20 cellular contexts compared by ENCODE assay signal in the genomic region with DNA sequence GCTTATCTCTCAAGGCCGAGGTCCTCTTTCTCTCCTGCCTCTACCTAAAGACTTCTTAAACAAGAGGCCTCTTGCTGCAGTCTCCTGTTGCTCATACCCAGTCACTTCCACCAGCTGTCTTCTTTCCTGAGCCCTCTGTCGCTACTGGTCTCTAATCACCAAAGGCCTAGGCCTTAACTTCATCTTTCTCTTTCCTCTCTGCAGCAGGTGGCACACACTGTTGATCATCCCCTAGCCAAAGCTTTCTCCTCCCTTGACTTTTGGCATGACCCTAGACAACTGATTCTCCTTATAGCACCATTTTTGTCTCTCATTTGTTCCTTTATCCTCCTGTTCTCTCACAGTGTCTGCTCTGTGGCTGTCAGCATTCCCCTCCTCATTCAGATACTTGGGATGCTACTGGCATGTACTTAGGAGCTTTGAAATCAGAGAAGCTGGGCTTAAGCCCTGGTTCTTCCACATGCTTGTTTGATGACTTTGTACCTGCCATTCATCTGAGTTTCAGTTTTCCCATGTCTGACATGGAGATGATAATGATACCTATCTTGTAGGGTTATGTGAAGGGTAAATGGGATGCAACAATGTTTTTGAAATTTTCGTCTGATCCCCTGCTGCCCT.
"Had no signal": no experiment of that assay in that cellular context is flagged by ENCODE, and none has a peak within 500 bp of the region (broad histone marks: within the 10 kb centered on the region; RNA-seq: fewer than 3 reads in every experiment).

No MANE protein-coding gene starts in this region.

- H3K4me3 ChIP-seq: ascending aorta, gastroesophageal sphincter, heart right ventricle, lower lobe of right lung, right atrium auricular region, testis had no signal

- H3K9me3 ChIP-seq: ascending aorta, gastroesophageal sphincter, heart right ventricle, lower lobe of right lung, right atrium auricular region, testis had no signal

- H3K27ac ChIP-seq: ascending aorta, gastroesophageal sphincter, heart right ventricle, lower lobe of right lung, right atrium auricular region, testis had no signal

- H3K27me3 Mint-ChIP-seq: dendritic cell treated with granulocyte-macrophage colony-stimulating factor and Interleukin-4, amounts not matched to agents 40 ng/mL and 50 ng/mL, for 4 days; effector memory CD8-positive, alpha-beta T cell; naive thymus-derived CD8-positive, alpha-beta T cell; stimulated activated naive CD8-positive, alpha-beta T cell treated with anti-CD3 and anti-CD28 coated beads, Interleukin-15, amount 100 ng/mL, for 72 hours had no signal

- H3K36me3 ChIP-seq: heart right ventricle, right atrium auricular region had no signal

- FAIRE-seq: bronchial epithelial cell, small intestine had no signal

- H3K9me3 Mint-ChIP-seq: activated T-helper 1 cell treated with anti-CD3 and anti-CD28 coated beads, Interleukin-12 subunit alpha, Interleukin-12 subunit beta, Interleukin-2, Interleukin-4 antibody, amounts not matched to agents 30 ng/mL and 10 ng/mL and 1 ng/mL, durations not matched to agents 14 hours and 24 hours and 36 hours; dendritic cell treated with granulocyte-macrophage colony-stimulating factor and Interleukin-4, amounts not matched to agents 40 ng/mL and 50 ng/mL, for 4 days; effector memory CD8-positive, alpha-beta T cell; naive thymus-derived CD8-positive, alpha-beta T cell; stimulated activated naive CD8-positive, alpha-beta T cell treated with anti-CD3 and anti-CD28 coated beads, Interleukin-15, amount 100 ng/mL, for 72 hours had no signal

- H3K27ac Mint-ChIP-seq: activated T-helper 1 cell treated with anti-CD3 and anti-CD28 coated beads, Interleukin-12 subunit alpha, Interleukin-12 subunit beta, Interleukin-2, Interleukin-4 antibody, amounts not matched to agents 30 ng/mL and 10 ng/mL and 1 ng/mL, durations not matched to agents 14 hours and 24 hours and 36 hours; dendritic cell treated with granulocyte-macrophage colony-stimulating factor and Interleukin-4, amounts not matched to agents 40 ng/mL and 50 ng/mL, for 4 days; effector memory CD8-positive, alpha-beta T cell; WTC11 had no signal

- H3K4me3 Mint-ChIP-seq: activated T-helper 1 cell treated with anti-CD3 and anti-CD28 coated beads, Interleukin-12 subunit alpha, Interleukin-12 subunit beta, Interleukin-2, Interleukin-4 antibody, amounts not matched to agents 30 ng/mL and 10 ng/mL and 1 ng/mL, durations not matched to agents 14 hours and 24 hours and 36 hours; dendritic cell treated with granulocyte-macrophage colony-stimulating factor and Interleukin-4, amounts not matched to agents 40 ng/mL and 50 ng/mL, for 4 days; effector memory CD8-positive, alpha-beta T cell; naive thymus-derived CD8-positive, alpha-beta T cell; stimulated activated naive CD8-positive, alpha-beta T cell treated with anti-CD3 and anti-CD28 coated beads, Interleukin-15, amount 100 ng/mL, for 72 hours; WTC11 had no signal

- H3K27me3 ChIP-seq: ascending aorta, gastroesophageal sphincter, heart right ventricle, right atrium auricular region, testis had no signal

- ATAC-seq: effector memory CD8-positive, alpha-beta T cell; gastroesophageal sphincter; heart right ventricle; left cardiac atrium; lower lobe of right lung; naive thymus-derived CD8-positive, alpha-beta T cell; stimulated activated naive CD8-positive, alpha-beta T cell treated with anti-CD3 and anti-CD28 coated beads, Interleukin-15, amount 100 ng/mL, for 72 hours; WTC11 had no signal

- H3K36me3 Mint-ChIP-seq: WTC11 had no signal

- DNase-seq: activated CD4-positive, alpha-beta T cell treated with anti-CD3 and anti-CD28 coated beads for 48 hours; activated CD8-positive, alpha-beta memory T cell treated with anti-CD3 and anti-CD28 coated beads for 24 hours; effector memory CD8-positive, alpha-beta T cell; heart right ventricle; left cardiac atrium; lower lobe of right lung; naive thymus-derived CD8-positive, alpha-beta T cell; nucleus accumbens; posterior cingulate gyrus; small intestine; stimulated activated naive CD8-positive, alpha-beta T cell treated with anti-CD3 and anti-CD28 coated beads, Interleukin-15, amount 100 ng/mL, for 72 hours; T-helper 2 cell; testis had no signal
